In genomic region chr20:38427655-38428023, GRCh38 we compare ENCODE assay signal across 26 cellular contexts. TPM values are rescaled to one million over a fixed set of nuclear protein-coding genes. Genes with fewer than 3 reads are reported as not detected.
A peak's percentile ranks its signal among the peaks of the same experiment; 100 is the strongest.
DNase-seq lines count a peak whose midpoint lies in the region; ATAC-seq and TF ChIP-seq lines count a peak whose summit lies in the region.
"Had no signal": no experiment of that assay in that cellular context is flagged by ENCODE, and none has a peak within 500 bp of the region (broad histone marks: within the 10 kb centered on the region; RNA-seq: fewer than 3 reads in every experiment).

No MANE protein-coding gene starts in this region.

- TF ChIP-seq CTCF in activated CD8-positive, alpha-beta T cell treated with anti-CD3 and anti-CD28 coated beads for 36 hours (IDR thresholded peaks at IDR 0.05): no peak

- H2AFZ ChIP-seq in Karpas-422 (ENCODE audit: low read length): no peak overlapping the region
- H2AFZ ChIP-seq: neural progenitor cell had no signal

- H3K27ac ChIP-seq in Karpas-422 (ENCODE audit: low read length): no peak overlapping the region
- H3K27ac ChIP-seq: HL-60, neural progenitor cell had no signal

- peak overlapping the region; percentile 73 for H3K27ac Mint-ChIP-seq in activated CD8-positive, alpha-beta T cell treated with anti-CD3 and anti-CD28 coated beads for 36 hours
- H3K27ac Mint-ChIP-seq in activated CD8-positive, alpha-beta T cell treated with anti-CD3 and anti-CD28 coated beads, Interleukin-2, amount 10 ng/mL, durations not matched to agents 7 days and 5 days: no peak overlapping the region
- H3K27ac Mint-ChIP-seq in stimulated activated naive CD8-positive, alpha-beta T cell treated with anti-CD3 and anti-CD28 coated beads, Interleukin-15, amount 100 ng/mL, for 72 hours: peak overlapping the region; percentile 44 to 69
- H3K27ac Mint-ChIP-seq: neural progenitor cell had no signal

- CTCF ChIA-PET in activated CD8-positive, alpha-beta T cell treated with anti-CD3 and anti-CD28 coated beads for 36 hours (lab: Charles Lee): no interaction called here
- CTCF ChIA-PET in activated CD8-positive, alpha-beta T cell treated with anti-CD3 and anti-CD28 coated beads, Interleukin-2, amount 10 ng/mL, durations not matched to agents 7 days and 5 days (lab: Charles Lee): no interaction called here

- intact Hi-C loops in activated CD8-positive, alpha-beta T cell treated with anti-CD3 and anti-CD28 coated beads for 36 hours (cut with micrococcal nuclease): no loop called here

- ATAC-seq in activated CD8-positive, alpha-beta T cell treated with anti-CD3 and anti-CD28 coated beads for 36 hours: no peak
- no peak for ATAC-seq in activated CD8-positive, alpha-beta T cell treated with anti-CD3 and anti-CD28 coated beads, Interleukin-2, amount 10 ng/mL, durations not matched to agents 7 days and 5 days
- ATAC-seq in stimulated activated naive CD8-positive, alpha-beta T cell treated with anti-CD3 and anti-CD28 coated beads, Interleukin-15, amount 100 ng/mL, for 72 hours: no peak
- ATAC-seq in HG03045 (IDR thresholded peaks at IDR 0.05; ENCODE audit: unreplicated experiment): no peak
- ATAC-seq: GM12878, sciatic nerve, WTC11 had no signal

- POLR2A ChIA-PET in activated CD8-positive, alpha-beta T cell treated with anti-CD3 and anti-CD28 coated beads for 36 hours (lab: Charles Lee): interaction anchor here (1.1 to 17.0 kb wide), 3 partner anchors 2 to 21 kb away, joined by 3 to 279 read pairs (median 279); partner anchors contain the start of gene SNHG17
- POLR2A ChIA-PET in activated CD8-positive, alpha-beta T cell treated with anti-CD3 and anti-CD28 coated beads, Interleukin-2, amount 10 ng/mL, durations not matched to agents 7 days and 5 days (lab: Charles Lee): no interaction called here

- no peaks in the 10 kb centered on the region for H3K27me3 Mint-ChIP-seq in activated CD8-positive, alpha-beta T cell treated with anti-CD3 and anti-CD28 coated beads for 36 hours
- H3K27me3 Mint-ChIP-seq in activated CD8-positive, alpha-beta T cell treated with anti-CD3 and anti-CD28 coated beads, Interleukin-2, amount 10 ng/mL, durations not matched to agents 7 days and 5 days (ENCODE audit: low read depth): no peaks in the 10 kb centered on the region
- H3K27me3 Mint-ChIP-seq in stimulated activated naive CD8-positive, alpha-beta T cell treated with anti-CD3 and anti-CD28 coated beads, Interleukin-15, amount 100 ng/mL, for 72 hours: no peaks in the 10 kb centered on the region

- no peaks in the 10 kb centered on the region for H3K9me3 Mint-ChIP-seq in activated CD8-positive, alpha-beta T cell treated with anti-CD3 and anti-CD28 coated beads for 36 hours
- H3K9me3 Mint-ChIP-seq in activated CD8-positive, alpha-beta T cell treated with anti-CD3 and anti-CD28 coated beads, Interleukin-2, amount 10 ng/mL, durations not matched to agents 7 days and 5 days (ENCODE audit: insufficient read depth): no peaks in the 10 kb centered on the region
- no peaks in the 10 kb centered on the region for H3K9me3 Mint-ChIP-seq in stimulated activated naive CD8-positive, alpha-beta T cell treated with anti-CD3 and anti-CD28 coated beads, Interleukin-15, amount 100 ng/mL, for 72 hours
- H3K9me3 Mint-ChIP-seq: neural progenitor cell, WTC11 had no signal

- H3K36me3 Mint-ChIP-seq in activated CD8-positive, alpha-beta T cell treated with anti-CD3 and anti-CD28 coated beads for 36 hours (ENCODE audit: low read depth): peaks cover 85% of the 10 kb centered on the region
- H3K36me3 Mint-ChIP-seq in activated CD8-positive, alpha-beta T cell treated with anti-CD3 and anti-CD28 coated beads, Interleukin-2, amount 10 ng/mL, durations not matched to agents 7 days and 5 days (ENCODE audit: low read depth): peaks cover 78% of the 10 kb centered on the region

- no peaks in the 10 kb centered on the region for H3K9me2 ChIP-seq in Karpas-422 (replicated peaks; ENCODE audit: insufficient read depth, low read length)

- H3K79me2 ChIP-seq in Karpas-422 (ENCODE audit: low read length): peaks cover 80% of the 10 kb centered on the region

- no peaks in the 10 kb centered on the region for H3K9me3 ChIP-seq in Karpas-422 (ENCODE audit: low read length)
- H3K9me3 ChIP-seq: Caco-2 had no signal

- H3K9ac ChIP-seq in Karpas-422 (ENCODE audit: low read length): no peak overlapping the region
- H3K9ac ChIP-seq: neural progenitor cell had no signal

- peaks cover 95% of the 10 kb centered on the region for H3K4me1 ChIP-seq in Karpas-422 (ENCODE audit: low read length)
- H3K4me1 ChIP-seq: Caco-2 had no signal

- H3K4me1 Mint-ChIP-seq in activated CD8-positive, alpha-beta T cell treated with anti-CD3 and anti-CD28 coated beads for 36 hours (ENCODE audit: low read depth): peaks cover 75% of the 10 kb centered on the region
- peaks cover 40% of the 10 kb centered on the region for H3K4me1 Mint-ChIP-seq in activated CD8-positive, alpha-beta T cell treated with anti-CD3 and anti-CD28 coated beads, Interleukin-2, amount 10 ng/mL, durations not matched to agents 7 days and 5 days (ENCODE audit: low read depth)
- H3K4me1 Mint-ChIP-seq in stimulated activated naive CD8-positive, alpha-beta T cell treated with anti-CD3 and anti-CD28 coated beads, Interleukin-15, amount 100 ng/mL, for 72 hours: peaks cover 76% of the 10 kb centered on the region
- H3K4me1 Mint-ChIP-seq: neural progenitor cell had no signal

- peaks cover 84% of the 10 kb centered on the region for H4K20me1 ChIP-seq in Karpas-422 (ENCODE audit: insufficient read depth, low read depth, low read length)

- no peak overlapping the region for H3K4me3 Mint-ChIP-seq in activated CD8-positive, alpha-beta T cell treated with anti-CD3 and anti-CD28 coated beads for 36 hours
- H3K4me3 Mint-ChIP-seq in activated CD8-positive, alpha-beta T cell treated with anti-CD3 and anti-CD28 coated beads, Interleukin-2, amount 10 ng/mL, durations not matched to agents 7 days and 5 days: no peak overlapping the region
- no peak overlapping the region for H3K4me3 Mint-ChIP-seq in stimulated activated naive CD8-positive, alpha-beta T cell treated with anti-CD3 and anti-CD28 coated beads, Interleukin-15, amount 100 ng/mL, for 72 hours
- H3K4me3 Mint-ChIP-seq: neural progenitor cell, WTC11 had no signal

- peak overlapping the region; percentile 36 for H3K4me2 ChIP-seq in Karpas-422 (ENCODE audit: low read depth, low read length, poor library complexity, severe bottlenecking)
- H3K4me2 ChIP-seq: neural progenitor cell had no signal

- no peaks in the 10 kb centered on the region for H3K27me3 ChIP-seq in Karpas-422 (ENCODE audit: low read length)
- H3K27me3 ChIP-seq: neural progenitor cell had no signal

- peaks cover 84% of the 10 kb centered on the region for H3K36me3 ChIP-seq in Karpas-422 (ENCODE audit: insufficient read depth, low read length)
- H3K36me3 ChIP-seq: neural progenitor cell had no signal

- no peak overlapping the region for H3K4me3 ChIP-seq in Karpas-422 (ENCODE audit: low read length)
- H3K4me3 ChIP-seq: GM12878, lung, neural progenitor cell had no signal

- DNase-seq in activated CD8-positive, alpha-beta T cell treated with anti-CD3 and anti-CD28 coated beads for 36 hours: no peak
- DNase-seq in activated CD8-positive, alpha-beta T cell treated with anti-CD3 and anti-CD28 coated beads, Interleukin-2, amount 10 ng/mL, durations not matched to agents 7 days and 5 days: no peak
- no peak for DNase-seq in Karpas-422
- DNase-seq in cerebellum (ENCODE audit: low spot score): peak; percentile 45
- DNase-seq in stimulated activated naive CD8-positive, alpha-beta T cell treated with anti-CD3 and anti-CD28 coated beads, Interleukin-15, amount 100 ng/mL, for 72 hours: no peak
- no peak for DNase-seq in activated CD4-positive, alpha-beta T cell treated with anti-CD3 and anti-CD28 coated beads for 1 hour
- no peak for DNase-seq in SIG-M5 treated with dmso at 0.1 percent for 504 hours (lab: John Stamatoyannopoulos, UW; ENCODE audit: unreplicated experiment)
- DNase-seq: activated CD8-positive, alpha-beta memory T cell treated with anti-CD3 and anti-CD28 coated beads for 24 hours; activated naive CD4-positive, alpha-beta T cell; activated T-cell treated with anti-CD3 and anti-CD28 coated beads, Interleukin-2, amount 50 U/mL, for 1 hour; Caco-2; glutamatergic neuron; kidney; NCI-H1105; NCI-H2029; NCI-H748 treated with DMSO at 0.1 percent for 48 hours; posterior cingulate gyrus; T-helper 9 cell; trophoblast cell had no signal

RNA-seq across cellular contexts. Expression of gene SNHG17, which starts 7.5 kb away (rescaled TPM):
- 100 to 1,000 TPM; 154 to 159 TPM for total RNA-seq in activated CD8-positive, alpha-beta T cell treated with anti-CD3 and anti-CD28 coated beads for 36 hours
- 10 to 100 TPM; 69.6 to 77.8 TPM for total RNA-seq in activated CD8-positive, alpha-beta T cell treated with anti-CD3 and anti-CD28 coated beads, Interleukin-2, amount 10 ng/mL, durations not matched to agents 7 days and 5 days
- 27.3 and 36.4 TPM in 2 replicates for total RNA-seq in Karpas-422 (2014; rRNA removed; shearing (Covaris generic); ENCODE audit: low replicate concordance)
- total RNA-seq in cerebellum: 6.1 TPM

RNA-seq across cellular contexts. Expression of gene RALGAPB, which starts 45.0 kb away (rescaled TPM):
- total RNA-seq in activated CD8-positive, alpha-beta T cell treated with anti-CD3 and anti-CD28 coated beads for 36 hours: 10 to 100 TPM; 19.8 to 21.3 TPM
- total RNA-seq in activated CD8-positive, alpha-beta T cell treated with anti-CD3 and anti-CD28 coated beads, Interleukin-2, amount 10 ng/mL, durations not matched to agents 7 days and 5 days: 10 to 100 TPM; 29.5 to 29.6 TPM
- 27.2 and 58.6 TPM in 2 replicates for total RNA-seq in Karpas-422 (2014; rRNA removed; shearing (Covaris generic); ENCODE audit: low replicate concordance)
- 63.0 TPM for total RNA-seq in cerebellum
